24 cellular contexts compared by ENCODE assay signal in genomic region chr9:32434892-32435291, GRCh38.
"Had no signal": no experiment of that assay in that cellular context is flagged by ENCODE, and none has a peak within 500 bp of the region (broad histone marks: within the 10 kb centered on the region; RNA-seq: fewer than 3 reads in every experiment).

No MANE protein-coding gene starts in this region.

- FAIRE-seq: islet of Langerhans had no signal

- H3K27ac ChIP-seq: heart left ventricle, psoas muscle, right lobe of liver, spleen, thoracic aorta, transverse colon had no signal

- H3K4me3 Mint-ChIP-seq: central memory CD8-positive, alpha-beta T cell; effector memory CD8-positive, alpha-beta T cell; mesothelial cell of epicardium; natural killer cell; neural crest cell; stimulated activated naive B cell treated with anti-CD40 and anti-IgM and Interleukin-4, amounts not matched to agents 10 μg/mL and 1 μg/mL and 100 μg/mL, for 72 hours; stimulated activated naive CD8-positive, alpha-beta T cell treated with anti-CD3 and anti-CD28 coated beads, Interleukin-15, amount 100 ng/mL, for 72 hours had no signal

- H3K9me3 Mint-ChIP-seq: central memory CD8-positive, alpha-beta T cell; effector memory CD8-positive, alpha-beta T cell; mesothelial cell of epicardium; natural killer cell; neural crest cell; stimulated activated naive B cell treated with anti-CD40 and anti-IgM and Interleukin-4, amounts not matched to agents 10 μg/mL and 1 μg/mL and 100 μg/mL, for 72 hours; stimulated activated naive CD8-positive, alpha-beta T cell treated with anti-CD3 and anti-CD28 coated beads, Interleukin-15, amount 100 ng/mL, for 72 hours had no signal

- H3K4me1 Mint-ChIP-seq: mesothelial cell of epicardium; neural crest cell; stimulated activated naive B cell treated with anti-CD40 and anti-IgM and Interleukin-4, amounts not matched to agents 10 μg/mL and 1 μg/mL and 100 μg/mL, for 72 hours; stimulated activated naive CD8-positive, alpha-beta T cell treated with anti-CD3 and anti-CD28 coated beads, Interleukin-15, amount 100 ng/mL, for 72 hours had no signal

- H3K4me3 ChIP-seq: heart left ventricle, psoas muscle, right lobe of liver, spleen, thoracic aorta, transverse colon had no signal

- H3K27ac Mint-ChIP-seq: effector memory CD8-positive, alpha-beta T cell; mesothelial cell of epicardium; stimulated activated naive B cell treated with anti-CD40 and anti-IgM and Interleukin-4, amounts not matched to agents 10 μg/mL and 1 μg/mL and 100 μg/mL, for 72 hours had no signal

- H3K4me1 ChIP-seq: heart left ventricle, psoas muscle, right lobe of liver, spleen, transverse colon had no signal

- H3K9me3 ChIP-seq: heart left ventricle, psoas muscle, right lobe of liver, spleen, thoracic aorta, transverse colon had no signal

- H3K27me3 Mint-ChIP-seq: central memory CD8-positive, alpha-beta T cell; effector memory CD8-positive, alpha-beta T cell; stimulated activated naive B cell treated with anti-CD40 and anti-IgM and Interleukin-4, amounts not matched to agents 10 μg/mL and 1 μg/mL and 100 μg/mL, for 72 hours; stimulated activated naive CD8-positive, alpha-beta T cell treated with anti-CD3 and anti-CD28 coated beads, Interleukin-15, amount 100 ng/mL, for 72 hours had no signal

- DNase-seq: effector memory CD8-positive, alpha-beta T cell; erythroblast; foreskin melanocyte; heart left ventricle; hippocampal formation; kidney glomerular epithelial cell; natural killer cell; occipital lobe; psoas muscle; retina; right lobe of liver; spleen; stimulated activated CD4-positive, alpha-beta T cell treated with anti-CD3 and anti-CD28 coated beads, Interleukin-15, amount 100 ng/mL, for 24 hours; stimulated activated CD4-positive, alpha-beta T cell treated with anti-CD3 and anti-CD28 coated beads, Interleukin-1b, Interleukin-23, amount 100 ng/mL, for 48 hours; stimulated activated CD4-positive, alpha-beta T cell treated with anti-CD3 and anti-CD28 coated beads, Interleukin-4, amount 100 ng/mL, for 4 hours; stimulated activated naive B cell treated with anti-CD40 and anti-IgM and Interleukin-4, amounts not matched to agents 10 μg/mL and 1 μg/mL and 100 μg/mL, for 72 hours; stimulated activated naive CD8-positive, alpha-beta T cell treated with anti-CD3 and anti-CD28 coated beads, Interleukin-15, amount 100 ng/mL, for 72 hours; substantia nigra; transverse colon had no signal

- H3K27me3 ChIP-seq: heart left ventricle, right lobe of liver, spleen, transverse colon had no signal
